ENCODE assay signal across 14 cellular contexts in genomic region chr14:65704850-65705249, GRCh38.
DNase-seq lines count a peak whose midpoint lies in the region; ATAC-seq and TF ChIP-seq lines count a peak whose summit lies in the region.
"Had no signal": no experiment of that assay in that cellular context is flagged by ENCODE, and none has a peak within 500 bp of the region (broad histone marks: within the 10 kb centered on the region; RNA-seq: fewer than 3 reads in every experiment).

No MANE protein-coding gene starts in this region.

- no peaks in the 10 kb centered on the region for H3K27me3 ChIP-seq in CD8-positive, alpha-beta T cell (ENCODE audit: insufficient read depth, low read length)
- H3K27me3 ChIP-seq: heart left ventricle, spleen had no signal

- no peak overlapping the region for H3K4me3 ChIP-seq in retinal pigment epithelial cell (ENCODE audit: low read length)
- H3K4me3 ChIP-seq in CD8-positive, alpha-beta T cell (ENCODE audit: low read depth, low read length): no peak overlapping the region
- H3K4me3 ChIP-seq: heart left ventricle, mucosa of descending colon, spleen had no signal

- intact Hi-C loops in activated CD4-positive, alpha-beta T cell treated with anti-CD3 and anti-CD28 coated beads for 36 hours (cut with DNase I, micrococcal nuclease): loop anchor here (1.0 to 10.0 kb wide), 10 partner anchors 27 to 603 kb away; partner anchors contain the start of gene MAX (in 1 of the 2)
- intact Hi-C loops in CD8-positive, alpha-beta T cell (cut with DNase I, micrococcal nuclease): no loop called here

- H3K27ac ChIP-seq in CD8-positive, alpha-beta T cell (ENCODE audit: low read depth, low read length): no peak overlapping the region
- H3K27ac ChIP-seq: spleen had no signal

- peak overlapping the region; percentile 84 for H3K27ac Mint-ChIP-seq in activated CD4-positive, alpha-beta T cell treated with anti-CD3 and anti-CD28 coated beads for 36 hours
- peak overlapping the region; percentile 9 for H3K27ac Mint-ChIP-seq in activated naive CD4-positive, alpha-beta T cell treated with anti-CD3 and anti-CD28 coated beads, Interleukin-2, amount 10 ng/mL, durations not matched to agents 7 days and 5 days
- no peak overlapping the region for H3K27ac Mint-ChIP-seq in CD8-positive, alpha-beta T cell
- H3K27ac Mint-ChIP-seq: type B pancreatic cell had no signal

- no peak for TF ChIP-seq CTCF in retinal pigment epithelial cell (conservative IDR thresholded peaks at IDR 0.05; ENCODE audit: low read depth, low read length)
- TF ChIP-seq CTCF in CD8-positive, alpha-beta T cell (IDR thresholded peaks at IDR 0.05): no peak

- peaks cover 20% of the 10 kb centered on the region for H3K4me1 Mint-ChIP-seq in activated CD4-positive, alpha-beta T cell treated with anti-CD3 and anti-CD28 coated beads for 36 hours
- H3K4me1 Mint-ChIP-seq in activated naive CD4-positive, alpha-beta T cell treated with anti-CD3 and anti-CD28 coated beads, Interleukin-2, amount 10 ng/mL, durations not matched to agents 7 days and 5 days: peaks cover 2% of the 10 kb centered on the region
- H3K4me1 Mint-ChIP-seq in CD8-positive, alpha-beta T cell (ENCODE audit: low read depth): peaks cover 18% of the 10 kb centered on the region

- no peaks in the 10 kb centered on the region for H3K27me3 Mint-ChIP-seq in activated CD4-positive, alpha-beta T cell treated with anti-CD3 and anti-CD28 coated beads for 36 hours
- H3K27me3 Mint-ChIP-seq in activated naive CD4-positive, alpha-beta T cell treated with anti-CD3 and anti-CD28 coated beads, Interleukin-2, amount 10 ng/mL, durations not matched to agents 7 days and 5 days: no peaks in the 10 kb centered on the region
- H3K27me3 Mint-ChIP-seq in CD8-positive, alpha-beta T cell (ENCODE audit: low read depth): no peaks in the 10 kb centered on the region
- H3K27me3 Mint-ChIP-seq: type B pancreatic cell had no signal

- H3K36me3 ChIP-seq in CD8-positive, alpha-beta T cell (ENCODE audit: insufficient read depth, low read length): no peaks in the 10 kb centered on the region
- H3K36me3 ChIP-seq: heart left ventricle had no signal

- peaks cover 11% of the 10 kb centered on the region for H3K9me3 Mint-ChIP-seq in activated CD4-positive, alpha-beta T cell treated with anti-CD3 and anti-CD28 coated beads for 36 hours (ENCODE audit: low read depth)
- H3K9me3 Mint-ChIP-seq in activated naive CD4-positive, alpha-beta T cell treated with anti-CD3 and anti-CD28 coated beads, Interleukin-2, amount 10 ng/mL, durations not matched to agents 7 days and 5 days: peaks cover 5% of the 10 kb centered on the region
- H3K9me3 Mint-ChIP-seq in CD8-positive, alpha-beta T cell: peaks cover 7% of the 10 kb centered on the region
- H3K9me3 Mint-ChIP-seq: type B pancreatic cell had no signal

- peaks cover 23% of the 10 kb centered on the region for H3K36me3 Mint-ChIP-seq in activated CD4-positive, alpha-beta T cell treated with anti-CD3 and anti-CD28 coated beads for 36 hours (ENCODE audit: low read depth)
- peaks cover 32% of the 10 kb centered on the region for H3K36me3 Mint-ChIP-seq in activated naive CD4-positive, alpha-beta T cell treated with anti-CD3 and anti-CD28 coated beads, Interleukin-2, amount 10 ng/mL, durations not matched to agents 7 days and 5 days
- peaks cover 31% of the 10 kb centered on the region for H3K36me3 Mint-ChIP-seq in CD8-positive, alpha-beta T cell

- peak; percentile 96 for ATAC-seq in activated CD4-positive, alpha-beta T cell treated with anti-CD3 and anti-CD28 coated beads for 36 hours
- ATAC-seq in HG02623 (IDR thresholded peaks at IDR 0.05; ENCODE audit: unreplicated experiment) (peak; percentile 48), HG03280 (IDR thresholded peaks at IDR 0.05; ENCODE audit: unreplicated experiment) (no peak)
- ATAC-seq in CD8-positive, alpha-beta T cell: no peak
- ATAC-seq: mucosa of descending colon had no signal

- peak; percentile 67 for DNase-seq in activated CD4-positive, alpha-beta T cell treated with anti-CD3 and anti-CD28 coated beads for 36 hours
- DNase-seq in activated CD4-positive, alpha-beta T cell treated with anti-CD3 and anti-CD28 coated beads for 4 hours: no peak
- DNase-seq in activated naive CD4-positive, alpha-beta T cell treated with anti-CD3 and anti-CD28 coated beads, Interleukin-2, amount 10 ng/mL, durations not matched to agents 7 days and 5 days: no peak
- DNase-seq in retinal pigment epithelial cell (ENCODE audit: low read depth) (peak; percentile 76), germinal center (ENCODE audit: low spot score) (no peak)
- DNase-seq in CD8-positive, alpha-beta T cell: no peak
- DNase-seq: heart left ventricle, mucosa of descending colon, NCI-H1436, RPMI8226, spleen had no signal

- no peaks in the 10 kb centered on the region for H3K9me3 ChIP-seq in CD8-positive, alpha-beta T cell (ENCODE audit: low read length)

- no peaks in the 10 kb centered on the region for H3K4me1 ChIP-seq in CD8-positive, alpha-beta T cell (ENCODE audit: insufficient read depth, low read length)
- H3K4me1 ChIP-seq: spleen had no signal

- CTCF ChIA-PET in activated CD4-positive, alpha-beta T cell treated with anti-CD3 and anti-CD28 coated beads for 36 hours (lab: Charles Lee): interaction anchor here (0.5 to 1.5 kb wide), 8 partner anchors 9 to 546 kb away, joined by 3 to 6 read pairs (median 3); no protein-coding TSS in a partner anchor
- CTCF ChIA-PET in activated naive CD4-positive, alpha-beta T cell treated with anti-CD3 and anti-CD28 coated beads, Interleukin-2, amount 10 ng/mL, durations not matched to agents 7 days and 5 days (lab: Charles Lee): no interaction called here
- CTCF ChIA-PET in CD8-positive, alpha-beta T cell (lab: Charles Lee): no interaction called here

- no peak overlapping the region for H3K4me3 Mint-ChIP-seq in activated CD4-positive, alpha-beta T cell treated with anti-CD3 and anti-CD28 coated beads for 36 hours
- H3K4me3 Mint-ChIP-seq in activated naive CD4-positive, alpha-beta T cell treated with anti-CD3 and anti-CD28 coated beads, Interleukin-2, amount 10 ng/mL, durations not matched to agents 7 days and 5 days: no peak overlapping the region
- H3K4me3 Mint-ChIP-seq in CD8-positive, alpha-beta T cell: no peak overlapping the region
- H3K4me3 Mint-ChIP-seq: type B pancreatic cell had no signal

- POLR2A ChIA-PET in activated CD4-positive, alpha-beta T cell treated with anti-CD3 and anti-CD28 coated beads for 36 hours (lab: Charles Lee): interaction anchor here (0.6 kb wide), 1 partner anchor 11 kb away, joined by 3 read pairs; no protein-coding TSS in a partner anchor
- POLR2A ChIA-PET in CD8-positive, alpha-beta T cell (lab: Charles Lee): no interaction called here

Comparison
In these comparisons a context has a peak if more than half of its experiments do, and no peak if none do; other contexts are left out.
1. DNase-seq: peak in activated CD4-positive, alpha-beta T cell treated with anti-CD3 and anti-CD28 coated beads for 36 hours (single experiment) and retinal pigment epithelial cell (single experiment); none in activated CD4-positive, alpha-beta T cell treated with anti-CD3 and anti-CD28 coated beads for 4 hours (0 of 2), activated naive CD4-positive, alpha-beta T cell treated with anti-CD3 and anti-CD28 coated beads, Interleukin-2, amount 10 ng/mL, durations not matched to agents 7 days and 5 days (single experiment), CD8-positive, alpha-beta T cell (0 of 7) and germinal center (single experiment).
2. ATAC-seq: peak in activated CD4-positive, alpha-beta T cell treated with anti-CD3 and anti-CD28 coated beads for 36 hours (single experiment) and HG02623 (single experiment); none in CD8-positive, alpha-beta T cell (single experiment) and HG03280 (single experiment).
3. intact Hi-C loops: an anchor here in activated CD4-positive, alpha-beta T cell treated with anti-CD3 and anti-CD28 coated beads for 36 hours (1.0 to 10.0 kb wide); none called in CD8-positive, alpha-beta T cell.